ENCODE assay signal across 26 cellular contexts in the genomic region with DNA sequence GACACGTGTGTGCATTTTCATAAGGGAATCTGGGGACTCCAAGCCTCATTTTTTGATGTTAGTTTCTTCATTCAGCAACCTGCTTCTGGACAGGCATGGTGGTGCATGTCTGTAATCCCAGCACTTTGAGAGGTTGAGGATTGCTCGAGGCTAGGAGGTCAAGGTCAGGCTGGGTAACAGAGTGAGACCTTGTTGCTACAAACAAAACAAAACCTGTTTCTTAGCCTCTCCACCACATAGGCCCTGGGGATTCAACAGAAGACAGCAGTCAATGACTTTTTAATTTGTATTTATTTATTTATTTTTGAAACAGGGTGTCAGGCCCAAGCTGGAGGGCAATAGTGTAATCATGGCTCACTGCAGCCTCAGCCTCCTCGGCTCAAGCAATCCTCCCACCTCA. TPM values are rescaled to one million over a fixed set of nuclear protein-coding genes. Genes with fewer than 3 reads are reported as not detected.
A peak's percentile ranks its signal among the peaks of the same experiment; 100 is the strongest.
DNase-seq lines count a peak whose midpoint lies in the region; ATAC-seq, FAIRE-seq and TF ChIP-seq lines count a peak whose summit lies in the region.
"Had no signal": no experiment of that assay in that cellular context is flagged by ENCODE, and none has a peak within 500 bp of the region (broad histone marks: within the 10 kb centered on the region; RNA-seq: fewer than 3 reads in every experiment).

No MANE protein-coding gene starts in this region.

- H3K9ac ChIP-seq in HepG2 (ENCODE audit: insufficient read depth, low read depth, low read length) (no peak overlapping the region), keratinocyte (ENCODE audit: control insufficient read depth, extremely low read depth, insufficient read depth, low read length) (no peak overlapping the region)
- H3K9ac ChIP-seq: SK-N-SH had no signal

- TF ChIP-seq CTCF in HepG2 (CRISPR knock-in tag; IDR thresholded peaks at IDR 0.05) = no peak
- TF ChIP-seq CTCF in right lobe of liver (IDR thresholded peaks at IDR 0.05) = no peak
- TF ChIP-seq CTCF in keratinocyte (optimal IDR thresholded peaks at IDR 0.05 in 1 of 3, IDR thresholded peaks at IDR 0.05 in 1 of 3, conservative IDR thresholded peaks at IDR 0.05 in 1 of 3; ENCODE audit: extremely low read depth in 1 of 3, insufficient read depth in 2 of 3, low read length in 3 of 3) = no peak
- no peak for TF ChIP-seq CTCF in upper lobe of left lung (IDR thresholded peaks at IDR 0.05)
- TF ChIP-seq CTCF in OCI-LY7 (conservative IDR thresholded peaks at IDR 0.05; ENCODE audit: low read length) = no peak

- H3K9me1 ChIP-seq in keratinocyte (ENCODE audit: control insufficient read depth, extremely low read depth, insufficient read depth, low read length) = no peaks in the 10 kb centered on the region

- H3K79me2 ChIP-seq in HepG2 (ENCODE audit: insufficient read depth, low read length) (no peaks in the 10 kb centered on the region), keratinocyte (ENCODE audit: control insufficient read depth, insufficient read depth, low read length) (no peaks in the 10 kb centered on the region), OCI-LY7 (ENCODE audit: insufficient read depth, low read depth, low read length) (no peaks in the 10 kb centered on the region)

- H3K27ac ChIP-seq in HepG2 (ENCODE audit: extremely low read length, insufficient read depth, low read length) = no peak overlapping the region
- H3K27ac ChIP-seq in right lobe of liver = no peak overlapping the region
- H3K27ac ChIP-seq in SJSA1 = peak overlapping the region; percentile 39
- no peak overlapping the region for H3K27ac ChIP-seq in keratinocyte (ENCODE audit: control insufficient read depth, insufficient read depth, low read length)
- H3K27ac ChIP-seq in upper lobe of left lung = no peak overlapping the region
- H3K27ac ChIP-seq in OCI-LY7 (ENCODE audit: low read depth, low read length, poor library complexity, severe bottlenecking) = no peak overlapping the region
- H3K27ac ChIP-seq: PC-9 had no signal

- H2AFZ ChIP-seq in HepG2 (ENCODE audit: low read length) = no peak overlapping the region
- H2AFZ ChIP-seq in keratinocyte (ENCODE audit: control insufficient read depth, low read length) = peak overlapping the region; percentile 12
- H2AFZ ChIP-seq in OCI-LY7 (ENCODE audit: low read length) = no peak overlapping the region
- H2AFZ ChIP-seq: PC-9 had no signal

- no peaks in the 10 kb centered on the region for H3K9me3 ChIP-seq in HepG2 (ENCODE audit: low read length)
- no peaks in the 10 kb centered on the region for H3K9me3 ChIP-seq in right lobe of liver
- H3K9me3 ChIP-seq in SJSA1 (replicated peaks) = peaks cover 8% of the 10 kb centered on the region; the same call in 1 of the 2 replicates
- no peaks in the 10 kb centered on the region for H3K9me3 ChIP-seq in keratinocyte (ENCODE audit: control insufficient read depth, low read depth, low read length)
- no peaks in the 10 kb centered on the region for H3K9me3 ChIP-seq in upper lobe of left lung
- H3K9me3 ChIP-seq in OCI-LY7 (ENCODE audit: low read length) = no peaks in the 10 kb centered on the region
- H3K9me3 ChIP-seq: SK-N-SH had no signal

- intact Hi-C loops in HepG2 (cut with micrococcal nuclease; ENCODE audit: unreplicated experiment) (no loop called here), right lobe of liver (cut with DNase I) (no loop called here), OCI-LY7 (cut with micrococcal nuclease; ENCODE audit: unreplicated experiment) (no loop called here)

- FAIRE-seq in HepG2 (lab: Jason Lieb, UNC) (no peak), keratinocyte (lab: Jason Lieb, UNC) (no peak), urothelium cell line (lab: Jason Lieb, UNC) (peak; percentile 77)
- FAIRE-seq: D721Med, H1 had no signal

- no peak for TF ChIP-seq EP300 in HepG2 (IDR thresholded peaks at IDR 0.05; ENCODE audit: low read depth in 2 of 2, low read length in 2 of 2)
- TF ChIP-seq EP300 in HepG2 (CRISPR knock-in tag; IDR thresholded peaks at IDR 0.05; ENCODE audit: borderline replicate concordance) = no peak
- no peak for TF ChIP-seq EP300 in upper lobe of left lung (IDR thresholded peaks at IDR 0.05)

- H3K4me2 ChIP-seq in HepG2 (ENCODE audit: low read depth, low read length) = 0 out of 2 replicates have a peak overlapping the region, but pooled peaks have one; percentile 20
- no peak overlapping the region for H3K4me2 ChIP-seq in keratinocyte (ENCODE audit: control insufficient read depth, extremely low read depth, insufficient read depth, low read depth, low read length)
- H3K4me2 ChIP-seq in OCI-LY7 (ENCODE audit: low read length) = no peak overlapping the region
- H3K4me2 ChIP-seq: PC-9, SK-N-SH had no signal

- no peaks in the 10 kb centered on the region for H3K36me3 ChIP-seq in HepG2 (replicated peaks in 1 of 2; ENCODE audit: control insufficient read depth in 1 of 2, insufficient read depth in 2 of 2, low read length in 2 of 2)
- H3K36me3 ChIP-seq in right lobe of liver = no peaks in the 10 kb centered on the region
- H3K36me3 ChIP-seq in SJSA1 = no peaks in the 10 kb centered on the region
- no peaks in the 10 kb centered on the region for H3K36me3 ChIP-seq in keratinocyte (ENCODE audit: control insufficient read depth in 2 of 2, extremely low read depth in 1 of 2, insufficient read depth in 2 of 2, low read length in 2 of 2)
- H3K36me3 ChIP-seq in upper lobe of left lung = no peaks in the 10 kb centered on the region
- H3K36me3 ChIP-seq in OCI-LY7 (ENCODE audit: insufficient read depth, low read length) = no peaks in the 10 kb centered on the region

- H3K4me3 ChIP-seq in HepG2 (replicated peaks in 1 of 3; ENCODE audit: insufficient read depth in 1 of 3, low read depth in 2 of 3, low read length in 3 of 3) (no peak overlapping the region), right lobe of liver (no peak overlapping the region), SJSA1 (no peak overlapping the region), keratinocyte (ENCODE audit: control insufficient read depth in 2 of 3, extremely low read depth in 1 of 3, insufficient read depth in 2 of 3, low read depth in 1 of 3, low read length in 3 of 3) (no peak overlapping the region), upper lobe of left lung (no peak overlapping the region), OCI-LY7 (ENCODE audit: low read depth, low read length, poor library complexity, severe bottlenecking) (no peak overlapping the region)
- H3K4me3 ChIP-seq: PC-9 had no signal

- no TSS peak for BruUV-seq in HepG2 (replicated peaks; lab: Mats Ljungman, UMichigan)
- BruUV-seq in OCI-LY7 (replicated peaks; lab: Mats Ljungman, UMichigan) = no TSS peak

- in situ Hi-C loops in HepG2 (cut with HindIII; ENCODE audit: extremely low pct_ligation_motif_present, low pct_unique_long_range_greater_than_20kb) = no loop called here

- no peaks in the 10 kb centered on the region for H3K9me2 ChIP-seq in OCI-LY7 (ENCODE audit: insufficient read depth, low read length)
- H3K9me2 ChIP-seq: SK-N-SH had no signal

- TF ChIP-seq RAD21 in HepG2 (CRISPR knock-in tag; IDR thresholded peaks at IDR 0.05) = no peak

- POLR2A ChIA-PET in HepG2 (lab: Yijun Ruan, JAX) (interaction anchor here (1.2 kb wide), 1 partner anchor 39 kb away, joined by 3 read pairs; no protein-coding TSS in a partner anchor), OCI-LY7 (lab: Charles Lee) (no interaction called here)

- CTCF ChIA-PET in HepG2 (lab: Yijun Ruan, JAX; ENCODE audit: low intra/inter-chr PET ratio, low total read pairs) = no interaction called here
- CTCF ChIA-PET in OCI-LY7 (lab: Charles Lee; ENCODE audit: unreplicated experiment) = no interaction called here

- no peaks in the 10 kb centered on the region for H4K20me1 ChIP-seq in HepG2 (ENCODE audit: insufficient read depth, low read length)
- no peaks in the 10 kb centered on the region for H4K20me1 ChIP-seq in keratinocyte (ENCODE audit: control insufficient read depth, extremely low read depth, insufficient read depth, low read length)
- no peaks in the 10 kb centered on the region for H4K20me1 ChIP-seq in OCI-LY7 (ENCODE audit: insufficient read depth, low read length)

- ATAC-seq in HepG2 = peak; percentile 53
- ATAC-seq in right lobe of liver = no peak
- no peak for ATAC-seq in upper lobe of left lung (ENCODE audit: low FRiP score in 2 of 2)

- dilution Hi-C loops in keratinocyte (cut with MboI; ENCODE audit: extremely low pct_ligation_motif_present, low sequenced_read_pairs) = no loop called here

- DNase-seq in HepG2 (ENCODE audit: low spot score) = peak; percentile 37
- no peak for DNase-seq in right lobe of liver
- DNase-seq in SJSA1 (ENCODE audit: low read depth in 1 of 2, low spot score in 2 of 2) = no peak
- DNase-seq in keratinocyte (ENCODE audit: low read depth, low spot score) = no peak
- DNase-seq in urothelium cell line (ENCODE audit: low spot score) = no peak
- no peak for DNase-seq in upper lobe of left lung
- DNase-seq in OCI-LY7 (ENCODE audit: low spot score) = no peak
- DNase-seq in NCI-H1092 treated with DMSO at 0.1 percent for 48 hours (lab: John Stamatoyannopoulos, UW) = no peak
- DNase-seq: 8988T; CD4-positive, CD25-positive, alpha-beta regulatory T cell; DMS53; HCEC 1CT; Kasumi-1; MV-4-11; NCI-H1417; NCI-H1694; NCI-H2029 treated with DMSO at 0.1 percent for 48 hours; NCI-H446 treated with DMSO at 0.1 percent for 48 hours; NCI-H526; NCI-H82; NK-92 treated with Interleukin-12 subunit alpha and Interleukin-12 subunit beta, amount 100 ng/mL, for 24 hours; PC-9; SHP77; SK-N-SH had no signal

- 3% methylated on average over 3 of the region's 3 CpGs for WGBS in HepG2 (ENCODE audit: low lambda C conversion rate)
- WGBS in right lobe of liver (ENCODE audit: insufficient coverage, low coverage, low lambda C conversion rate, missing lambda C conversion rate) = 64% methylated on average over 2 of the region's 3 CpGs
- WGBS in upper lobe of left lung, 2 donors = 68 to 84% methylated on average over 3 of the region's 3 CpGs

- H3K27me3 ChIP-seq in HepG2 (ENCODE audit: control insufficient read depth in 1 of 2, insufficient read depth in 2 of 2, low read length in 2 of 2) (peaks cover 0 to 3% of the 10 kb centered on the region in 2 experiments; a peak in 2 of 5 replicates), right lobe of liver (no peaks in the 10 kb centered on the region), SJSA1 (replicated peaks) (no peaks in the 10 kb centered on the region), keratinocyte (ENCODE audit: control insufficient read depth, extremely low read depth, insufficient read depth, low read length) (no peaks in the 10 kb centered on the region), upper lobe of left lung (no peaks in the 10 kb centered on the region)

- TF ChIP-seq POLR2A in HepG2 (IDR thresholded peaks at IDR 0.05; ENCODE audit: insufficient read depth in 1 of 2, low read depth in 2 of 2, low read length in 2 of 2) (no peak), right lobe of liver (IDR thresholded peaks at IDR 0.05) (no peak), upper lobe of left lung (IDR thresholded peaks at IDR 0.05) (no peak)

- H3K4me1 ChIP-seq in HepG2 (ENCODE audit: insufficient read depth, low read length) (peaks cover 31% of the 10 kb centered on the region), right lobe of liver (no peaks in the 10 kb centered on the region), SJSA1 (replicated peaks) (peaks cover 43% of the 10 kb centered on the region), keratinocyte (ENCODE audit: control insufficient read depth, extremely low read depth, insufficient read depth, low read length) (peaks cover 28% of the 10 kb centered on the region), upper lobe of left lung (no peaks in the 10 kb centered on the region), OCI-LY7 (ENCODE audit: insufficient read depth, low read length, poor library complexity, severe bottlenecking) (no peaks in the 10 kb centered on the region)

RNA-seq across cellular contexts. Expression of gene CYTH3, which starts 6.9 kb away (rescaled TPM):
- total RNA-seq in HepG2 (2016; rRNA removed; fragmentation: Illumina TruSeq; extraction: Trizol) (2.8 and 3.8 TPM in 2 replicates), right lobe of liver (1 to 10 TPM; 2.7 to 6.6 (median 4.1) TPM), upper lobe of left lung (10 to 100 TPM; 24.2 to 76.5 (median 32.9) TPM), OCI-LY7 (2022) (4.7 and 5.0 TPM in 2 replicates)
- 1.0 and 1.1 TPM in 2 replicates for total RNA-seq in HepG2 (2016; cell fraction: cytosol; rRNA removed; fragmentation: Illumina TruSeq; extraction: Trizol; ENCODE audit: low read depth)
- 2.4 and 2.8 TPM in 2 replicates for total RNA-seq in HepG2 (2016; cell fraction: insoluble cytoplasmic fraction; rRNA removed; fragmentation: Illumina TruSeq; extraction: Trizol)
- 1.7 and 2.4 TPM in 2 replicates for total RNA-seq in HepG2 (2016; cell fraction: membrane; rRNA removed; fragmentation: Illumina TruSeq; extraction: Trizol)
- 3.0 and 3.4 TPM in 2 replicates for total RNA-seq in HepG2 (2016; cell fraction: nucleus; rRNA removed; fragmentation: Illumina TruSeq; extraction: Trizol)
- polyA plus RNA-seq in HepG2 (2011; rRNA removed) (3.1 and 4.6 TPM in 2 replicates), keratinocyte (23.9 to 34.4 TPM (median 28.4 TPM) in 3 replicates)
- polyA plus RNA-seq in HepG2 (2011; cell fraction: cytosol; rRNA removed) = 2.6 and 4.2 TPM in 2 replicates
- polyA plus RNA-seq in HepG2 (2011; cell fraction: nucleus; rRNA removed) = 8.7 and 13.2 TPM in 2 replicates
- polyA plus RNA-seq in HepG2 (2012) = 1.8 and 2.2 TPM in 2 replicates
- polyA plus RNA-seq in HepG2 (2016; cell fraction: cytosol; fragmentation: Illumina TruSeq; extraction: Trizol; ENCODE audit: low read depth) = 0.34 and 0.46 TPM in 2 replicates
- polyA plus RNA-seq in HepG2 (2016; cell fraction: insoluble cytoplasmic fraction; fragmentation: Illumina TruSeq; extraction: Trizol; ENCODE audit: low read depth) = 2.3 and 2.5 TPM in 2 replicates
- polyA plus RNA-seq in HepG2 (2016; cell fraction: membrane; fragmentation: Illumina TruSeq; extraction: Trizol; ENCODE audit: low read depth) = 1.4 and 1.8 TPM in 2 replicates
- polyA plus RNA-seq in HepG2 (2016; cell fraction: nucleus; fragmentation: Illumina TruSeq; extraction: Trizol; ENCODE audit: insufficient read depth, low read depth) = 5.6 and 6.5 TPM in 2 replicates
- polyA minus RNA-seq in HepG2 (2011; rRNA and poly(A)+ RNA removed; ENCODE audit: low replicate concordance) = 5.8 and 17.9 TPM in 2 replicates
- polyA minus RNA-seq in HepG2 (2011; cell fraction: cytosol; rRNA and poly(A)+ RNA removed) = 1.9 and 2.3 TPM in 2 replicates
- 2.4 and 3.0 TPM in 2 replicates for polyA minus RNA-seq in HepG2 (2011; cell fraction: nucleus; rRNA and poly(A)+ RNA removed)
- total RNA-seq in SJSA1 (2014; rRNA removed; shearing (Covaris generic)) = 38.6 and 47.8 TPM in 2 replicates
- polyA plus RNA-seq in keratinocyte (2011; ENCODE audit: low read depth) = 20.2 TPM
- 17.9 and 23.3 TPM in 2 replicates for polyA plus RNA-seq in keratinocyte (2011; cell fraction: cytosol; rRNA removed)
- 45.1 and 49.3 TPM in 2 replicates for polyA plus RNA-seq in keratinocyte (2011; cell fraction: nucleus; rRNA removed)
- polyA plus RNA-seq in keratinocyte (2012; ENCODE audit: low replicate concordance) = 14.1 and 23.9 TPM in 2 replicates
- 23.1 to 44.0 TPM (median 27.9 TPM) in 3 replicates for polyA minus RNA-seq in keratinocyte
- polyA minus RNA-seq in keratinocyte (2011; cell fraction: cytosol; rRNA and poly(A)+ RNA removed) = 15.3 TPM
- 21.0 and 31.0 TPM in 2 replicates for polyA minus RNA-seq in keratinocyte (2011; cell fraction: nucleus; rRNA and poly(A)+ RNA removed)
- 3.3 and 3.7 TPM in 2 replicates for total RNA-seq in OCI-LY7 (2014; rRNA removed; shearing (Covaris generic))
